In genomic region chr4:6338951-6339817, GRCh38 we compare ENCODE assay signal across 1 cellular context.
TF ChIP-seq lines count a peak whose summit lies in the region.

No MANE protein-coding gene starts in this region.

TF ChIP-seq in HepG2, 621 proteins besides CTCF, POLR2A, EP300 and RAD21 (continued from another document):
- TF ChIP-seq SNAPC4 (CRISPR knock-in tag; IDR thresholded peaks at IDR 0.05): no peak
- TF ChIP-seq ZNF816 (CRISPR knock-in tag; IDR thresholded peaks at IDR 0.05; ENCODE audit: borderline replicate concordance): no peak
- TF ChIP-seq ZNF768 (CRISPR knock-in tag; IDR thresholded peaks at IDR 0.05): no peak
- no peak for TF ChIP-seq HMGXB3 (CRISPR knock-in tag; IDR thresholded peaks at IDR 0.05; ENCODE audit: borderline replicate concordance)
- no peak for TF ChIP-seq NKX3-1 (CRISPR knock-in tag; IDR thresholded peaks at IDR 0.05)
- TF ChIP-seq ZNF746 (CRISPR knock-in tag; IDR thresholded peaks at IDR 0.05): no peak
- no peak for TF ChIP-seq ATF5 (CRISPR knock-in tag; IDR thresholded peaks at IDR 0.05; ENCODE audit: low read depth)
- TF ChIP-seq NFIC (IDR thresholded peaks at IDR 0.05; ENCODE audit: low read length): no peak
- no peak for TF ChIP-seq NR2F1 (CRISPR knock-in tag; IDR thresholded peaks at IDR 0.05)
- TF ChIP-seq ZNF607 (CRISPR knock-in tag; IDR thresholded peaks at IDR 0.05; ENCODE audit: borderline replicate concordance): no peak
- no peak for TF ChIP-seq BHLHE40 (IDR thresholded peaks at IDR 0.05; ENCODE audit: low read length)
- TF ChIP-seq ZNF44 (CRISPR knock-in tag; IDR thresholded peaks at IDR 0.05): no peak
- no peak for TF ChIP-seq ZNF20 (CRISPR knock-in tag; IDR thresholded peaks at IDR 0.05)
- no peak for TF ChIP-seq ZNF18 (CRISPR knock-in tag; IDR thresholded peaks at IDR 0.05; ENCODE audit: insufficient replicate concordance)
- no peak for TF ChIP-seq ZNF547 (CRISPR knock-in tag; IDR thresholded peaks at IDR 0.05)
TF ChIP-seq in HepG2: peak in this region for 0.
